In genomic region chr2:12169060-12169406, GRCh38 we compare ENCODE assay signal across 8 cellular contexts.
DNase-seq lines count a peak whose midpoint lies in the region; ATAC-seq and TF ChIP-seq lines count a peak whose summit lies in the region.

No MANE protein-coding gene starts in this region.

- no peaks in the 10 kb centered on the region for H3K9me3 Mint-ChIP-seq in activated CD8-positive, alpha-beta memory T cell treated with anti-CD3 and anti-CD28 coated beads, Interleukin-2, amount 10 ng/mL, durations not matched to agents 7 days and 5 days (ENCODE audit: low read depth)

- DNase-seq in EL (peak; percentile 69), Peyer's patch (no peak), fibroblast of the aortic adventitia (ENCODE audit: low read depth) (peak; percentile 85), NCI-H2029 treated with DMSO at 0.1 percent for 48 hours (lab: John Stamatoyannopoulos, UW) (no peak), NCI-H146 (lab: John Stamatoyannopoulos, UW) (no peak)
- DNase-seq in activated CD8-positive, alpha-beta memory T cell treated with anti-CD3 and anti-CD28 coated beads, Interleukin-2, amount 10 ng/mL, durations not matched to agents 7 days and 5 days, result no peak

- no peaks in the 10 kb centered on the region for H3K27me3 Mint-ChIP-seq in activated CD8-positive, alpha-beta memory T cell treated with anti-CD3 and anti-CD28 coated beads, Interleukin-2, amount 10 ng/mL, durations not matched to agents 7 days and 5 days

- TF ChIP-seq POLR2A in Peyer's patch (IDR thresholded peaks at IDR 0.05), result no peak

- H3K9ac ChIP-seq in rectal smooth muscle tissue (ENCODE audit: low read length), result no peak overlapping the region

- H3K36me3 ChIP-seq in Peyer's patch, result no peaks in the 10 kb centered on the region
- H3K36me3 ChIP-seq in rectal smooth muscle tissue (ENCODE audit: control insufficient read depth, insufficient read depth, low read length), result no peaks in the 10 kb centered on the region

- H3K4me3 ChIP-seq in Peyer's patch, result no peak overlapping the region
- no peak overlapping the region for H3K4me3 ChIP-seq in fibroblast of the aortic adventitia (ENCODE audit: low read depth, low read length)
- H3K4me3 ChIP-seq in rectal smooth muscle tissue (ENCODE audit: low read length), result no peak overlapping the region

- H3K4me1 Mint-ChIP-seq in activated CD8-positive, alpha-beta memory T cell treated with anti-CD3 and anti-CD28 coated beads, Interleukin-2, amount 10 ng/mL, durations not matched to agents 7 days and 5 days, result no peaks in the 10 kb centered on the region

- no peaks in the 10 kb centered on the region for H3K9me3 ChIP-seq in Peyer's patch

- no peak overlapping the region for H3K4me3 Mint-ChIP-seq in activated CD8-positive, alpha-beta memory T cell treated with anti-CD3 and anti-CD28 coated beads, Interleukin-2, amount 10 ng/mL, durations not matched to agents 7 days and 5 days

- H3K36me3 Mint-ChIP-seq in activated CD8-positive, alpha-beta memory T cell treated with anti-CD3 and anti-CD28 coated beads, Interleukin-2, amount 10 ng/mL, durations not matched to agents 7 days and 5 days, result no peaks in the 10 kb centered on the region

- CTCF ChIA-PET in activated CD8-positive, alpha-beta memory T cell treated with anti-CD3 and anti-CD28 coated beads, Interleukin-2, amount 10 ng/mL, durations not matched to agents 7 days and 5 days (lab: Charles Lee), result no interaction called here

- TF ChIP-seq CTCF in Peyer's patch (IDR thresholded peaks at IDR 0.05) (no peak), fibroblast of the aortic adventitia (IDR thresholded peaks at IDR 0.05; ENCODE audit: insufficient read depth, low read length) (no peak)

- no peak for ATAC-seq in activated CD8-positive, alpha-beta memory T cell treated with anti-CD3 and anti-CD28 coated beads, Interleukin-2, amount 10 ng/mL, durations not matched to agents 7 days and 5 days
- ATAC-seq in GM21526 (IDR thresholded peaks at IDR 0.05; ENCODE audit: low FRiP score, unreplicated experiment), result no peak

- no peaks in the 10 kb centered on the region for H3K27me3 ChIP-seq in Peyer's patch
- H3K27me3 ChIP-seq in rectal smooth muscle tissue (ENCODE audit: control insufficient read depth, insufficient read depth, low read length), result no peaks in the 10 kb centered on the region

- no peak overlapping the region for H3K27ac Mint-ChIP-seq in activated CD8-positive, alpha-beta memory T cell treated with anti-CD3 and anti-CD28 coated beads, Interleukin-2, amount 10 ng/mL, durations not matched to agents 7 days and 5 days

- peak overlapping the region in 3 of 4 donors; percentile 36 to 74 (median 40) for H3K27ac ChIP-seq in Peyer's patch
- H3K27ac ChIP-seq in rectal smooth muscle tissue (ENCODE audit: low read depth, low read length), result peak overlapping the region; percentile 27

- H3K4me1 ChIP-seq in Peyer's patch (peaks cover 0 to 10% (median 4%) of the 10 kb centered on the region in 4 donors), rectal smooth muscle tissue (ENCODE audit: control insufficient read depth, insufficient read depth, low read length) (peaks cover 18% of the 10 kb centered on the region)

Comparison
In these comparisons a context has a peak if more than half of its experiments do, and no peak if none do; other contexts are left out.
1. DNase-seq: peak in EL (single experiment) and fibroblast of the aortic adventitia (single experiment); none in Peyer's patch (0 of 3), activated CD8-positive, alpha-beta memory T cell treated with anti-CD3 and anti-CD28 coated beads, Interleukin-2, amount 10 ng/mL, durations not matched to agents 7 days and 5 days (single experiment), NCI-H2029 treated with DMSO at 0.1 percent for 48 hours (single experiment) and NCI-H146 (single experiment).